ENCODE assay signal across 9 cellular contexts in the genomic region with DNA sequence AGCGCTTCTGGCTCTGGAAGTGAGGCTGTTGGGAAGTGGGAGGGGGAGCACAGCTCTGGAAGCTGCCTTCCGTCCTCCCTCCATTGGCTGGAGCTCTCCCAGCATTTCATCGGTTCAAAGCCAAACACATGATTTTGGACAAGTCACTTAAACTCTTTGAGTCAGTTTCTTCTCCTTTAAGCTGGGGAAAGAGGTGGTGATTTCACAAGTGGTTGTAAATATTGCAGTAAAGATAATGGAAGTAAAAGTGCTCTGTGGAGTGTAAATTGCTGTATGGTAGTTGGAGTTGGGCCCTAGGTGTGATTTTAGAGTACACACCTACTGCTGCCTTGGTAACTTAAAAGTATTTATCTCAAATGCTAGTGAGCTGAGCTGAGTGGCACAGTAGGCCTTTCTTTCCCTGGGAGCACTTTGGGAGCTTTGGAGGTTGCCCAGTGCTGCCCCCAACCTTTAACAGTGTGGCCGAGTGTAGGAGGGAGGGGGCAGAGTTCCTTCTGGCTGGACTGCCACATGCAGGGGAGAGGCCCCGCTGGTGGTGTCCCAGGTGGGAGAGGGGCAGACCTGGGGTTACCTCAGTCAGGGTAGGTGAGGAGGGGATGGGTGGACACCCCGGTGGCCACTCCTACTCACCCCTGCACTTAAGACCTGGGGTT. TPM values are rescaled to one million over a fixed set of nuclear protein-coding genes. Genes with fewer than 3 reads are reported as not detected.
DNase-seq lines count a peak whose midpoint lies in the region; ATAC-seq and TF ChIP-seq lines count a peak whose summit lies in the region.
"Had no signal": no experiment of that assay in that cellular context is flagged by ENCODE, and none has a peak within 500 bp of the region (broad histone marks: within the 10 kb centered on the region; RNA-seq: fewer than 3 reads in every experiment).

No MANE protein-coding gene starts in this region.

- H3K9me3 ChIP-seq in esophagus squamous epithelium (no peaks in the 10 kb centered on the region), mucosa of stomach (ENCODE audit: control insufficient read depth, low read length) (no peaks in the 10 kb centered on the region), upper lobe of left lung (no peaks in the 10 kb centered on the region)

- 67 to 87% methylated on average over 4 to 5 of the region's 6 CpGs for WGBS in esophagus squamous epithelium, 2 donors
- WGBS in upper lobe of left lung, 2 donors = 45 to 50% methylated on average over 5 to 6 of the region's 6 CpGs

- intact Hi-C loops in esophagus squamous epithelium (cut with DNase I) = no loop called here

- H3K27ac ChIP-seq in esophagus squamous epithelium (peak overlapping the region in 3 of 4 donors; percentile 56 to 72 (median 65)), upper lobe of left lung (peak overlapping the region; percentile 32 to 90 (median 72))

- H3K4me1 ChIP-seq in esophagus squamous epithelium (peaks cover 10 to 78% (median 53%) of the 10 kb centered on the region in 3 donors), mucosa of stomach (ENCODE audit: control insufficient read depth, insufficient read depth, low read length) (peaks cover 46% of the 10 kb centered on the region), upper lobe of left lung (peaks cover 62 to 83% (median 76%) of the 10 kb centered on the region in 4 donors)

- peak overlapping the region; percentile 22 for H3K9ac ChIP-seq in mucosa of stomach (ENCODE audit: low read length)

- TF ChIP-seq EP300 in upper lobe of left lung (IDR thresholded peaks at IDR 0.05) = no peak

- in situ Hi-C loops in KBM-7 (cut with MboI; ENCODE audit: low pct_unique_long_range_greater_than_20kb, low sequenced_read_pairs) = no loop called here

- H3K36me3 ChIP-seq in esophagus squamous epithelium = no peaks in the 10 kb centered on the region
- no peaks in the 10 kb centered on the region for H3K36me3 ChIP-seq in mucosa of stomach (ENCODE audit: control insufficient read depth, insufficient read depth, low read length)
- no peaks in the 10 kb centered on the region for H3K36me3 ChIP-seq in upper lobe of left lung

- no peak for TF ChIP-seq CTCF in esophagus squamous epithelium (IDR thresholded peaks at IDR 0.05)
- no peak for TF ChIP-seq CTCF in upper lobe of left lung (IDR thresholded peaks at IDR 0.05)

- TF ChIP-seq POLR2A in esophagus squamous epithelium (IDR thresholded peaks at IDR 0.05) (no peak), upper lobe of left lung (IDR thresholded peaks at IDR 0.05) (no peak)

- ATAC-seq in upper lobe of left lung (ENCODE audit: low FRiP score in 2 of 2) = peak; percentile 12 to 59

- peak; percentile 4 for DNase-seq in OCI-M1 (lab: John Stamatoyannopoulos, UW)
- DNase-seq in esophagus squamous epithelium (lab: John Stamatoyannopoulos, UW) = no peak
- no peak for DNase-seq in upper lobe of left lung
- no peak for DNase-seq in NCI-H2196 (lab: John Stamatoyannopoulos, UW; ENCODE audit: unreplicated experiment)
- no peak for DNase-seq in GF-D8 (lab: John Stamatoyannopoulos, UW)
- DNase-seq in KBM-7 = no peak
- DNase-seq: NCI-H1930 had no signal

- no peak overlapping the region for H3K4me3 ChIP-seq in esophagus squamous epithelium
- H3K4me3 ChIP-seq in mucosa of stomach (ENCODE audit: low read length) = no peak overlapping the region
- no peak overlapping the region for H3K4me3 ChIP-seq in upper lobe of left lung
- H3K4me3 ChIP-seq: smooth muscle cell had no signal

- H3K27me3 ChIP-seq in esophagus squamous epithelium (no peaks in the 10 kb centered on the region), mucosa of stomach (ENCODE audit: control insufficient read depth, insufficient read depth, low read length) (no peaks in the 10 kb centered on the region), upper lobe of left lung (no peaks in the 10 kb centered on the region)

RNA-seq across cellular contexts. Expression of gene ASAP2, which starts 54.7 kb away (rescaled TPM):
- 10 to 100 TPM in 1 of 4 donors, 1 to 10 TPM in 3; 3.3 to 15.3 (median 6.9) TPM for total RNA-seq in esophagus squamous epithelium
- total RNA-seq in upper lobe of left lung = 10 to 100 TPM; 20.4 to 26.0 (median 23.4) TPM
